Comparison of ENCODE assay signal across 14 cellular contexts in the genomic region with DNA sequence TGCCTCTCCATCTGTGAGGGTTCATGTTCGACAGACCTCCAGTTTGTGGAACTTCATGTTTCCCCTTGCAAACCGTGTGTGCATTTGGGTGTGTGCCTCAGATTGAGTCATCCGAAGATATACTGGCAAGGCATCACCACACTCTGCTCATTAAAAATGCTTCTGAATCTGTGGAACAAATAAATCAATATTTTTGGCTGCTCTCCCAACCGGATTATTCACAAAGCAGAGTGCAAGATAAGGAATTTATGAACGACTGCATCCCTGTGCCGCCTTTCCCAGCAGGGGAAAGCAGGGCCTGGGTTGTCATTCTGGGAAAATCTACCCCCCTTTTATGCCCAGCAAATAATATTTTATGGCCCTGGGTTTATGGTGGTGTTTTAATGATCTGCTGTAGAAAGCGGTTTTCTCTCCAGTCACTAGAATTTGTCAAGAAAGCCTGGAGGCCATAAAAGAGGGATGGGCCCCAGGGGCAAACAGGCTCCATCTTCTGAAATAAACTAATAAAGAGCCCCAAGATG. TPM values are rescaled to one million over a fixed set of nuclear protein-coding genes. Genes with fewer than 3 reads are reported as not detected.
DNase-seq lines count a peak whose midpoint lies in the region; ATAC-seq, FAIRE-seq and TF ChIP-seq lines count a peak whose summit lies in the region.
"Had no signal": no experiment of that assay in that cellular context is flagged by ENCODE, and none has a peak within 500 bp of the region (broad histone marks: within the 10 kb centered on the region; RNA-seq: fewer than 3 reads in every experiment).

No MANE protein-coding gene starts in this region.

- H2BK12ac ChIP-seq in H9 (ENCODE audit: insufficient read length, low read depth, low read length) = no peak overlapping the region

- H3K23me2 ChIP-seq in H9 (ENCODE audit: insufficient read length, low read depth, low read length, poor library complexity, severe bottlenecking) = peaks cover 31% of the 10 kb centered on the region

- no peak overlapping the region for H3K27ac Mint-ChIP-seq in H9

- dilution Hi-C loops in keratinocyte (cut with MboI; ENCODE audit: extremely low pct_ligation_motif_present, low sequenced_read_pairs) = loop anchor here (25.0 kb wide), 2 partner anchors 246 to 396 kb away; no protein-coding TSS in a partner anchor

- no peaks in the 10 kb centered on the region for H4K20me1 ChIP-seq in keratinocyte (ENCODE audit: control insufficient read depth, extremely low read depth, insufficient read depth, low read length)
- H4K20me1 ChIP-seq in H9 (ENCODE audit: control insufficient read depth, insufficient read depth, insufficient read length) = no peaks in the 10 kb centered on the region

- no peak overlapping the region for H4K91ac ChIP-seq in H9 (ENCODE audit: insufficient read length, low read depth, low read length)

- no peaks in the 10 kb centered on the region for H3K9me3 Mint-ChIP-seq in H9

- H3K4me3 Mint-ChIP-seq in H9 = no peak overlapping the region

- TF ChIP-seq CTCF in keratinocyte (optimal IDR thresholded peaks at IDR 0.05 in 1 of 3, IDR thresholded peaks at IDR 0.05 in 1 of 3, conservative IDR thresholded peaks at IDR 0.05 in 1 of 3; ENCODE audit: extremely low read depth in 1 of 3, insufficient read depth in 2 of 3, low read length in 3 of 3) (no peak), H9 (conservative IDR thresholded peaks at IDR 0.05) (no peak)

- no peaks in the 10 kb centered on the region for H3K79me1 ChIP-seq in H9 (ENCODE audit: insufficient read depth, low read depth, low read length, poor library complexity, severe bottlenecking)

- H2BK120ac ChIP-seq in H9 (ENCODE audit: low read depth, low read length, poor library complexity, severe bottlenecking) = no peak overlapping the region

- H3K27me3 Mint-ChIP-seq in H9 (ENCODE audit: low read depth) = peaks cover 69% of the 10 kb centered on the region

- no CpG with 5 or more reads among the region's 7 CpGs for WGBS in H9 (ENCODE audit: extremely low coverage, insufficient read length, low lambda C conversion rate)

- peaks cover 0 to 2% (median 0%) of the 10 kb centered on the region in 3 experiments; a peak in 1 of 7 replicates for H3K36me3 Mint-ChIP-seq in H9 (ENCODE audit: insufficient read depth in 1 of 3, low read depth in 3 of 3)
- H3K36me3 Mint-ChIP-seq: brain had no signal

- H3K4me3 ChIP-seq in keratinocyte (ENCODE audit: control insufficient read depth in 2 of 3, extremely low read depth in 1 of 3, insufficient read depth in 2 of 3, low read depth in 1 of 3, low read length in 3 of 3) = no peak overlapping the region
- H3K4me3 ChIP-seq: right lobe of liver had no signal

- peak; percentile 92 for DNase-seq in A172 (ENCODE audit: low spot score)
- peak; percentile 53 for DNase-seq in HT1080 (ENCODE audit: low read depth)
- DNase-seq in amniotic epithelial cell (ENCODE audit: low read depth) = peak; percentile 97
- DNase-seq in keratinocyte (ENCODE audit: low read depth, low spot score) = no peak
- DNase-seq in H9 = no peak
- DNase-seq in activated naive CD4-positive, alpha-beta T cell (lab: John Stamatoyannopoulos, UW) = no peak
- DNase-seq in AML-193 (lab: John Stamatoyannopoulos, UW) = no peak
- DNase-seq: erythroblast, NCI-H524, right lobe of liver had no signal

- no peak overlapping the region for H2BK5ac ChIP-seq in H9 (ENCODE audit: insufficient read length, low read length)

- no peak overlapping the region for H4K5ac ChIP-seq in H9 (ENCODE audit: insufficient read length, low read depth, low read length)

- H3K27me3 ChIP-seq in keratinocyte (ENCODE audit: control insufficient read depth, extremely low read depth, insufficient read depth, low read length) = no peaks in the 10 kb centered on the region
- peaks cover 26% of the 10 kb centered on the region; the same call in 1 of the 2 replicates for H3K27me3 ChIP-seq in H9 (ENCODE audit: insufficient read depth, low read length)
- H3K27me3 ChIP-seq: right lobe of liver had no signal

- H3K27ac ChIP-seq in keratinocyte (ENCODE audit: control insufficient read depth, insufficient read depth, low read length) (peak overlapping the region; percentile 39), H9 (ENCODE audit: insufficient read length, low read depth, low read length) (no peak overlapping the region)
- H3K27ac ChIP-seq: right lobe of liver had no signal

- H3T11ph ChIP-seq in H9 (ENCODE audit: low read length) = no peak overlapping the region

- H3K9ac ChIP-seq in keratinocyte (ENCODE audit: control insufficient read depth, extremely low read depth, insufficient read depth, low read length) (no peak overlapping the region), H9 (ENCODE audit: extremely low read depth, insufficient read length, low read length) (no peak overlapping the region)

- no peaks in the 10 kb centered on the region for H3K36me3 ChIP-seq in keratinocyte (ENCODE audit: control insufficient read depth in 2 of 2, extremely low read depth in 1 of 2, insufficient read depth in 2 of 2, low read length in 2 of 2)
- H3K36me3 ChIP-seq: right lobe of liver had no signal

- H3K4me1 ChIP-seq in keratinocyte (ENCODE audit: control insufficient read depth, extremely low read depth, insufficient read depth, low read length) = peaks cover 40% of the 10 kb centered on the region
- no peaks in the 10 kb centered on the region; the same call in 1 of the 2 replicates for H3K4me1 ChIP-seq in H9 (ENCODE audit: insufficient read depth, low read length)

- H2AK5ac ChIP-seq in H9 (ENCODE audit: insufficient read length, low read length) = no peak overlapping the region

- peak; percentile 97 for FAIRE-seq in keratinocyte (lab: Jason Lieb, UNC)
- FAIRE-seq: A204.1 had no signal

- no peak overlapping the region for H2AFZ ChIP-seq in keratinocyte (ENCODE audit: control insufficient read depth, low read length)
- no peak overlapping the region for H2AFZ ChIP-seq in H9 (ENCODE audit: low read length)

- no peak overlapping the region for H3K18ac ChIP-seq in H9 (ENCODE audit: insufficient read length, low read depth, low read length)

- H3K56ac ChIP-seq in H9 (ENCODE audit: insufficient read length, low read depth, low read length) = no peak overlapping the region

- no peak overlapping the region for H3K23ac ChIP-seq in H9 (ENCODE audit: insufficient read length, low read depth, low read length)

- no peak overlapping the region for H4K8ac ChIP-seq in H9 (replicated peaks; ENCODE audit: insufficient read length, low read depth, low read length)

- H3K4ac ChIP-seq in H9 (ENCODE audit: low read depth, low read length) = no peak overlapping the region

- no peak for ATAC-seq in GM21786 (IDR thresholded peaks at IDR 0.05; ENCODE audit: unreplicated experiment)
- ATAC-seq: activated CD4-positive, CD25-positive, alpha-beta regulatory T cell treated with anti-CD3 and anti-CD28 coated beads, Interleukin-2, amount 50 U/mL, for 24 hours had no signal

- H2BK20ac ChIP-seq in H9 (ENCODE audit: low read depth, low read length, poor library complexity, severe bottlenecking) = no peak overlapping the region

- H2BK15ac ChIP-seq in H9 (ENCODE audit: low read depth, low read length) = no peak overlapping the region

- H3K9me1 ChIP-seq in keratinocyte (ENCODE audit: control insufficient read depth, extremely low read depth, insufficient read depth, low read length) = peaks cover 2% of the 10 kb centered on the region

- H3K9me3 ChIP-seq in keratinocyte (ENCODE audit: control insufficient read depth, low read depth, low read length) (no peaks in the 10 kb centered on the region), H9 (ENCODE audit: control insufficient read depth, low read depth, low read length) (no peaks in the 10 kb centered on the region)
- H3K9me3 ChIP-seq: right lobe of liver had no signal

- H3K79me2 ChIP-seq in keratinocyte (ENCODE audit: control insufficient read depth, insufficient read depth, low read length) = peaks cover 16% of the 10 kb centered on the region
- no peaks in the 10 kb centered on the region for H3K79me2 ChIP-seq in H9 (ENCODE audit: insufficient read depth, low read length)

- peaks cover 25 to 28% of the 10 kb centered on the region in 2 experiments for H3K4me1 Mint-ChIP-seq in H9

- peak overlapping the region; percentile 93 for H3K4me2 ChIP-seq in keratinocyte (ENCODE audit: control insufficient read depth, extremely low read depth, insufficient read depth, low read depth, low read length)
- no peak overlapping the region for H3K4me2 ChIP-seq in H9 (ENCODE audit: insufficient read depth, insufficient read length, low read length)

- no peak overlapping the region for H3K14ac ChIP-seq in H9 (ENCODE audit: insufficient read depth, low read length)

RNA-seq across cellular contexts. Expression of a gene that starts 4.2 kb away (rescaled TPM):
- 10.1 and 15.6 TPM in 2 replicates for total RNA-seq in A172 (2014; rRNA removed; shearing (Covaris generic))
- total RNA-seq in HT1080 (2014; rRNA removed; shearing (Covaris generic)) = 5.8 and 9.9 TPM in 2 replicates
- 15.3 and 21.6 TPM in 2 replicates for polyA plus RNA-seq in HT1080 (2015; cell fraction: cytosol; rRNA removed)
- polyA plus RNA-seq in HT1080 (2015; cell fraction: nucleus; rRNA removed) = 45.6 and 49.0 TPM in 2 replicates
- polyA plus RNA-seq in keratinocyte = 7.1 to 18.7 TPM (median 9.4 TPM) in 3 replicates
- polyA plus RNA-seq in keratinocyte (2011; ENCODE audit: low read depth) = 4.0 TPM
- 3.9 and 4.5 TPM in 2 replicates for polyA plus RNA-seq in keratinocyte (2011; cell fraction: cytosol; rRNA removed)
- 16.4 and 17.6 TPM in 2 replicates for polyA plus RNA-seq in keratinocyte (2011; cell fraction: nucleus; rRNA removed)
- 4.5 and 16.4 TPM in 2 replicates for polyA plus RNA-seq in keratinocyte (2012; ENCODE audit: low replicate concordance)
- polyA minus RNA-seq in keratinocyte = 14.8 to 31.6 TPM (median 18.3 TPM) in 3 replicates
- polyA minus RNA-seq in keratinocyte (2011; cell fraction: cytosol; rRNA and poly(A)+ RNA removed) = 22.4 TPM
- 45.5 TPM in 2 replicates for polyA minus RNA-seq in keratinocyte (2011; cell fraction: nucleus; rRNA and poly(A)+ RNA removed)
- 1.1 and 1.3 TPM in 2 replicates for total RNA-seq in H9 (2021)

Comparison
In these comparisons a context has a peak if more than half of its experiments do, and no peak if none do; other contexts are left out.
1. DNase-seq: peak in A172 (single experiment), HT1080 (single experiment) and amniotic epithelial cell (single experiment); none in keratinocyte (single experiment), H9 (single experiment), activated naive CD4-positive, alpha-beta T cell (0 of 4) and AML-193 (0 of 2).